ENCODE assay signal across 8 cellular contexts in genomic region chr4:71004281-71004851, GRCh38. TPM values are rescaled to one million over a fixed set of nuclear protein-coding genes. Genes with fewer than 3 reads are reported as not detected.
DNase-seq lines count a peak whose midpoint lies in the region; ATAC-seq and TF ChIP-seq lines count a peak whose summit lies in the region.

No MANE protein-coding gene starts in this region.

- H3K36me3 ChIP-seq in naive thymus-derived CD4-positive, alpha-beta T cell (ENCODE audit: control insufficient read depth in 2 of 3, insufficient read depth in 3 of 3, low read length in 3 of 3), result no peaks in the 10 kb centered on the region
- no peaks in the 10 kb centered on the region for H3K36me3 ChIP-seq in brain microvascular endothelial cell (replicated peaks)

- peak; percentile 45 for DNase-seq in activated CD4-positive, alpha-beta memory T cell treated with anti-CD3 and anti-CD28 coated beads, Interleukin-2, amount 10 ng/mL, durations not matched to agents 7 days and 5 days
- peak in 8 of 9 donors; percentile 47 to 77 (median 52) for DNase-seq in naive thymus-derived CD4-positive, alpha-beta T cell
- DNase-seq in brain microvascular endothelial cell (no peak), SKM-1 treated with dmso at 0.1 percent for 144 hours (lab: John Stamatoyannopoulos, UW; ENCODE audit: unreplicated experiment) (no peak), OCI-M1 (lab: John Stamatoyannopoulos, UW) (no peak)

- peaks cover 7% of the 10 kb centered on the region for H3K9me3 Mint-ChIP-seq in activated CD4-positive, alpha-beta memory T cell treated with anti-CD3 and anti-CD28 coated beads, Interleukin-2, amount 10 ng/mL, durations not matched to agents 7 days and 5 days
- H3K9me3 Mint-ChIP-seq in naive thymus-derived CD4-positive, alpha-beta T cell, result peaks cover 0 to 18% (median 6%) of the 10 kb centered on the region in 11 donors

- TF ChIP-seq CTCF in brain microvascular endothelial cell (IDR thresholded peaks at IDR 0.05; ENCODE audit: low read depth, low read length, missing control alignments), result no peak

- CTCF ChIA-PET in activated CD4-positive, alpha-beta memory T cell treated with anti-CD3 and anti-CD28 coated beads, Interleukin-2, amount 10 ng/mL, durations not matched to agents 7 days and 5 days (lab: Charles Lee), result interaction anchor here (1.2 to 2.6 kb wide), 3 partner anchors 9 to 268 kb away, joined by 4 to 8 read pairs (median 7); partner anchors contain the start of gene DCK
- CTCF ChIA-PET in naive thymus-derived CD4-positive, alpha-beta T cell (lab: Charles Lee), result interaction anchor here (0.7 to 1.1 kb wide), 3 partner anchors 8 to 270 kb away, joined by 3 to 4 read pairs (median 4); no protein-coding TSS in a partner anchor

- no peaks in the 10 kb centered on the region for H3K27me3 Mint-ChIP-seq in activated CD4-positive, alpha-beta memory T cell treated with anti-CD3 and anti-CD28 coated beads, Interleukin-2, amount 10 ng/mL, durations not matched to agents 7 days and 5 days
- H3K27me3 Mint-ChIP-seq in naive thymus-derived CD4-positive, alpha-beta T cell, result no peaks in the 10 kb centered on the region

- intact Hi-C loops in naive thymus-derived CD4-positive, alpha-beta T cell (cut with micrococcal nuclease), result loop anchor here (1.0 to 10.0 kb wide), 2 partner anchors 11 to 380 kb away; partner anchors contain the start of genes DCK (in 1 of the 2) and ENAM (in 1 of the 2)

- POLR2A ChIA-PET in activated CD4-positive, alpha-beta memory T cell treated with anti-CD3 and anti-CD28 coated beads, Interleukin-2, amount 10 ng/mL, durations not matched to agents 7 days and 5 days (lab: Charles Lee), result interaction anchor here (2.6 kb wide), 1 partner anchor 10 kb away, joined by 41 read pairs; the partner anchor contains the start of gene DCK
- POLR2A ChIA-PET in naive thymus-derived CD4-positive, alpha-beta T cell (lab: Charles Lee), result interaction anchor here (0.8 to 1.7 kb wide), 2 partner anchors 9 to 11 kb away, joined by 3 to 6 read pairs; partner anchors contain the start of gene DCK

- peaks cover 23 to 28% of the 10 kb centered on the region in 2 donors for H3K4me1 ChIP-seq in naive thymus-derived CD4-positive, alpha-beta T cell (ENCODE audit: control insufficient read depth in 2 of 2, insufficient read depth in 2 of 2, low read length in 2 of 2)

- ATAC-seq in GM18502 (IDR thresholded peaks at IDR 0.05; ENCODE audit: poor library complexity, unreplicated experiment), result peak; percentile 49
- peak; percentile 47 for ATAC-seq in HG03196 (IDR thresholded peaks at IDR 0.05; ENCODE audit: unreplicated experiment)
- ATAC-seq in naive thymus-derived CD4-positive, alpha-beta T cell, result peak; percentile 89
- ATAC-seq in HG03460 (IDR thresholded peaks at IDR 0.05; ENCODE audit: unreplicated experiment), result no peak

- H3K36me3 Mint-ChIP-seq in activated CD4-positive, alpha-beta memory T cell treated with anti-CD3 and anti-CD28 coated beads, Interleukin-2, amount 10 ng/mL, durations not matched to agents 7 days and 5 days (ENCODE audit: low read depth), result peaks cover 75% of the 10 kb centered on the region
- H3K36me3 Mint-ChIP-seq in naive thymus-derived CD4-positive, alpha-beta T cell, result peaks cover 28 to 49% (median 35%) of the 10 kb centered on the region in 5 donors

- H3K9me3 ChIP-seq in naive thymus-derived CD4-positive, alpha-beta T cell (ENCODE audit: control insufficient read depth in 2 of 3, low read length in 3 of 3), result no peaks in the 10 kb centered on the region

- H3K27ac Mint-ChIP-seq in activated CD4-positive, alpha-beta memory T cell treated with anti-CD3 and anti-CD28 coated beads, Interleukin-2, amount 10 ng/mL, durations not matched to agents 7 days and 5 days, result peak overlapping the region; percentile 77
- H3K27ac Mint-ChIP-seq in naive thymus-derived CD4-positive, alpha-beta T cell, result peak overlapping the region; percentile 58 to 93 (median 86)

- peaks cover 88% of the 10 kb centered on the region for H3K4me1 Mint-ChIP-seq in activated CD4-positive, alpha-beta memory T cell treated with anti-CD3 and anti-CD28 coated beads, Interleukin-2, amount 10 ng/mL, durations not matched to agents 7 days and 5 days
- peaks cover 68 to 92% (median 88%) of the 10 kb centered on the region in 7 donors for H3K4me1 Mint-ChIP-seq in naive thymus-derived CD4-positive, alpha-beta T cell

- H3K4me3 ChIP-seq in naive thymus-derived CD4-positive, alpha-beta T cell (ENCODE audit: low read length), result peak overlapping the region; percentile 8
- no peak overlapping the region for H3K4me3 ChIP-seq in brain microvascular endothelial cell (ENCODE audit: low read depth, low read length)

- H3K27me3 ChIP-seq in naive thymus-derived CD4-positive, alpha-beta T cell (ENCODE audit: control insufficient read depth in 2 of 2, insufficient read depth in 2 of 2, low read length in 2 of 2), result no peaks in the 10 kb centered on the region
- no peaks in the 10 kb centered on the region for H3K27me3 ChIP-seq in brain microvascular endothelial cell (replicated peaks)

- peak overlapping the region; percentile 70 for H3K27ac ChIP-seq in naive thymus-derived CD4-positive, alpha-beta T cell (ENCODE audit: low read depth, low read length)
- H3K27ac ChIP-seq in brain microvascular endothelial cell, result no peak overlapping the region

- in situ Hi-C loops in brain microvascular endothelial cell (cut with HindIII; ENCODE audit: low pct_ligation_motif_present, low sequenced_read_pairs), result no loop called here

- H3K4me3 Mint-ChIP-seq in activated CD4-positive, alpha-beta memory T cell treated with anti-CD3 and anti-CD28 coated beads, Interleukin-2, amount 10 ng/mL, durations not matched to agents 7 days and 5 days, result peak overlapping the region; percentile 48
- peak overlapping the region; percentile 30 to 80 (median 68) for H3K4me3 Mint-ChIP-seq in naive thymus-derived CD4-positive, alpha-beta T cell

RNA-seq across cellular contexts. Expression of gene DCK, which starts 10.9 kb away (rescaled TPM):
- 10 to 100 TPM; 79.0 to 85.1 TPM for total RNA-seq in activated CD4-positive, alpha-beta memory T cell treated with anti-CD3 and anti-CD28 coated beads, Interleukin-2, amount 10 ng/mL, durations not matched to agents 7 days and 5 days
- total RNA-seq in naive thymus-derived CD4-positive, alpha-beta T cell, result 10 to 100 TPM; 19.8 to 72.8 (median 47.7) TPM
- 10 to 100 TPM; 60.5 to 86.1 TPM for polyA plus RNA-seq in naive thymus-derived CD4-positive, alpha-beta T cell

Comparison
In these comparisons a context has a peak if more than half of its experiments do, and no peak if none do; other contexts are left out.
1. DNase-seq: peak in activated CD4-positive, alpha-beta memory T cell treated with anti-CD3 and anti-CD28 coated beads, Interleukin-2, amount 10 ng/mL, durations not matched to agents 7 days and 5 days (single experiment) and naive thymus-derived CD4-positive, alpha-beta T cell (8 of 9); none in brain microvascular endothelial cell (single experiment), SKM-1 treated with dmso at 0.1 percent for 144 hours (single experiment) and OCI-M1 (single experiment).